Comparison of ENCODE assay signal across 10 cellular contexts in the genomic region with DNA sequence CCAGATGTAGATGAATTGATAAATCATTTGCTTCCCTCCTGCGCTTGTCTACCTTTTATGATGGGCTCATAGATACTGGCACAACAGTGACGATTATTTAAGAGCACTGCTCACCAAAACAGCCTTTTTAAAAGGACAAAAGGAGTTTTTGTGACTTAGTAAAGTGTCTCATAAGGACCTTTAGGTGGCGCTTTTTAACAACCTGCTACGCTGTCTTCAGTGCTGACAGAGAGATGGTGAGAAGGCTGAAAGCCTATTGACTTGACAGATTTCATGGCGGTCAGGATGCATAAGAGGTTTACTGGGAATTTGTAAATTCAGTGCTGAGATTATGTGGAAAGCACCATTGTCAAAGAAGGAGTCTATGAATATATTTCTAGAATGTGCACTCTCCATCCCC.
DNase-seq lines count a peak whose midpoint lies in the region; ATAC-seq, FAIRE-seq and TF ChIP-seq lines count a peak whose summit lies in the region.
"Had no signal": no experiment of that assay in that cellular context is flagged by ENCODE, and none has a peak within 500 bp of the region (broad histone marks: within the 10 kb centered on the region; RNA-seq: fewer than 3 reads in every experiment).

No MANE protein-coding gene starts in this region.

- FAIRE-seq in GM19239 (lab: Jason Lieb, UNC), result peak; percentile 11
- no peak for FAIRE-seq in K562 (lab: Jason Lieb, UNC)
- no peak for FAIRE-seq in pancreas (lab: Jason Lieb, UNC)

- BruUV-seq in K562 (replicated peaks; lab: Mats Ljungman, UMichigan), result no TSS peak

- H4K20me1 ChIP-seq in K562 (replicated peaks; ENCODE audit: control insufficient read depth, insufficient read depth, low read length), result no peaks in the 10 kb centered on the region

- H3K27ac ChIP-seq in K562 (ENCODE audit: extremely low read depth, low read depth, low read length) (no peak overlapping the region), pancreas (no peak overlapping the region)

- CTCF ChIA-PET in K562 (lab: Yijun Ruan, JAX; ENCODE audit: low intra/inter-chr PET ratio), result no interaction called here

- H3K9ac ChIP-seq in K562 (ENCODE audit: insufficient read depth in 1 of 2, low read depth in 2 of 2, low read length in 2 of 2), result no peak overlapping the region

- H3K4me2 ChIP-seq in K562 (ENCODE audit: insufficient read depth, low read length), result no peak overlapping the region

- H3K4me1 ChIP-seq in K562 (replicated peaks in 1 of 2; ENCODE audit: control insufficient read depth in 2 of 2, insufficient read depth in 2 of 2, low read length in 2 of 2), result no peaks in the 10 kb centered on the region
- H3K4me1 ChIP-seq in pancreas, result no peaks in the 10 kb centered on the region

- no peak for TF ChIP-seq POLR2A in K562 (conservative IDR thresholded peaks at IDR 0.05)

- no peak overlapping the region for H3K4me3 ChIP-seq in K562
- H3K4me3 ChIP-seq in pancreas, result no peak overlapping the region

- intact Hi-C loops in K562 (cut with micrococcal nuclease) (loop anchor here (10.0 kb wide), 1 partner anchor 175 kb away; no protein-coding TSS in a partner anchor), pancreas (cut with DNase I) (loop anchor here in 1 of 3 donors (10.0 kb wide), 1 partner anchor 165 kb away; no protein-coding TSS in a partner anchor)

- no peaks in the 10 kb centered on the region for H3K9me1 ChIP-seq in K562 (ENCODE audit: control insufficient read depth, insufficient read depth, low read length)

- H2AFZ ChIP-seq in K562 (ENCODE audit: low read depth, low read length), result no peak overlapping the region

- TF ChIP-seq CTCF in K562 (IDR thresholded peaks at IDR 0.05 in 2 of 3, conservative IDR thresholded peaks at IDR 0.05 in 1 of 3; ENCODE audit: insufficient read depth in 2 of 3, low read depth in 1 of 3, low read length in 3 of 3), result 0 out of 6 replicates have a peak, but pooled peaks of 1 of the 3 experiments have one; percentile 11
- TF ChIP-seq CTCF in pancreas (IDR thresholded peaks at IDR 0.05), result no peak

- no peak for DNase-seq in GM19239 (ENCODE audit: insufficient read length, low spot score)
- DNase-seq in NCI-H1105 treated with DMSO at 0.1 percent for 48 hours (lab: John Stamatoyannopoulos, UW), result peak; percentile 30
- DNase-seq in K562 (ENCODE audit: extremely low read depth in 1 of 4, low spot score in 3 of 4), result peak in 1 of 4 experiments; percentile 10
- DNase-seq in pancreas, result peak in 1 of 6 donors; percentile 10
- DNase-seq in NCI-H1048 (lab: John Stamatoyannopoulos, UW), result no peak
- no peak for DNase-seq in activated naive CD4-positive, alpha-beta T cell treated with Interleukin-2 at 50 U/mL for 16 hours
- no peak for DNase-seq in cortex of kidney (lab: John Stamatoyannopoulos, UW)
- DNase-seq: substantia nigra had no signal

- H3K27me3 ChIP-seq in K562 (ENCODE audit: control insufficient read depth in 2 of 2, insufficient read depth in 2 of 2, low read length in 2 of 2) (no peaks in the 10 kb centered on the region), pancreas (no peaks in the 10 kb centered on the region)

- H3K9me3 ChIP-seq in K562 (replicated peaks; ENCODE audit: control insufficient read depth, insufficient read depth, low read depth, low read length) (no peaks in the 10 kb centered on the region), pancreas (no peaks in the 10 kb centered on the region)

- no peaks in the 10 kb centered on the region for H3K36me3 ChIP-seq in K562 (ENCODE audit: control insufficient read depth, insufficient read depth, low read length)
- no peaks in the 10 kb centered on the region for H3K36me3 ChIP-seq in pancreas

- TF ChIP-seq EP300 in K562 (IDR thresholded peaks at IDR 0.05; ENCODE audit: low read length), result no peak

- POLR2A ChIA-PET in K562 (lab: Yijun Ruan, JAX), result no interaction called here

- ATAC-seq in K562 (no peak), pancreas (peak in 3 of 4 donors; percentile 40 to 75 (median 54)), HG03196 (IDR thresholded peaks at IDR 0.05; ENCODE audit: unreplicated experiment) (no peak)
- ATAC-seq: Panc1 had no signal

- WGBS in K562 (ENCODE audit: insufficient coverage, low coverage, missing lambda C conversion rate), result 2% methylated on average over 5 of the region's 5 CpGs
- WGBS in pancreas, 2 donors, result 21 to 40% methylated on average over 5 of the region's 5 CpGs

- in situ Hi-C loops in K562 (cut with MboI), result no loop called here

- peak; percentile 15 to 60; a peak in 2 of 4 replicates for TF ChIP-seq RAD21 in K562 (CRISPR knock-in tag; conservative IDR thresholded peaks at IDR 0.05 in 1 of 2, IDR thresholded peaks at IDR 0.05 in 1 of 2)

- no peaks in the 10 kb centered on the region for H3K79me2 ChIP-seq in K562 (ENCODE audit: control insufficient read depth, insufficient read depth, low read length)

TF ChIP-seq in K562, 482 proteins besides CTCF, POLR2A, EP300 and RAD21 (continues in another document):
- TF ChIP-seq POLR2G (IDR thresholded peaks at IDR 0.05; ENCODE audit: low read depth, low read length) (no peak), NELFE (IDR thresholded peaks at IDR 0.05; ENCODE audit: insufficient read depth, insufficient read length) (no peak), ZNF212 (CRISPR knock-in tag; IDR thresholded peaks at IDR 0.05) (no peak), DDX20 (tag; IDR thresholded peaks at IDR 0.05; ENCODE audit: low read depth) (no peak), ZNF175 (CRISPR knock-in tag; IDR thresholded peaks at IDR 0.05; ENCODE audit: low read depth) (no peak), SRSF9 (IDR thresholded peaks at IDR 0.05; ENCODE audit: borderline replicate concordance, low read depth, low read length) (no peak), TEAD4 (IDR thresholded peaks at IDR 0.05; ENCODE audit: low read length) (no peak), TEAD4 (CRISPR knock-in tag; IDR thresholded peaks at IDR 0.05; ENCODE audit: borderline replicate concordance) (no peak), ZFX (CRISPR knock-in tag; IDR thresholded peaks at IDR 0.05) (no peak), MAFK (IDR thresholded peaks at IDR 0.05; ENCODE audit: low read length) (no peak)
- TF ChIP-seq, protein P1, sequence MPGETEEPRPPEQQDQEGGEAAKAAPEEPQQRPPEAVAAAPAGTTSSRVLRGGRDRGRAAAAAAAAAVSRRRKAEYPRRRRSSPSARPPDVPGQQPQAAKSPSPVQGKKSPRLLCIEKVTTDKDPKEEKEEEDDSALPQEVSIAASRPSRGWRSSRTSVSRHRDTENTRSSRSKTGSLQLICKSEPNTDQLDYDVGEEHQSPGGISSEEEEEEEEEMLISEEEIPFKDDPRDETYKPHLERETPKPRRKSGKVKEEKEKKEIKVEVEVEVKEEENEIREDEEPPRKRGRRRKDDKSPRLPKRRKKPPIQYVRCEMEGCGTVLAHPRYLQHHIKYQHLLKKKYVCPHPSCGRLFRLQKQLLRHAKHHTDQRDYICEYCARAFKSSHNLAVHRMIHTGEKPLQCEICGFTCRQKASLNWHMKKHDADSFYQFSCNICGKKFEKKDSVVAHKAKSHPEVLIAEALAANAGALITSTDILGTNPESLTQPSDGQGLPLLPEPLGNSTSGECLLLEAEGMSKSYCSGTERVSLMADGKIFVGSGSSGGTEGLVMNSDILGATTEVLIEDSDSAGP (CRISPR knock-in tag; IDR thresholded peaks at IDR 0.05), result no peak
- TF ChIP-seq, protein P2, sequence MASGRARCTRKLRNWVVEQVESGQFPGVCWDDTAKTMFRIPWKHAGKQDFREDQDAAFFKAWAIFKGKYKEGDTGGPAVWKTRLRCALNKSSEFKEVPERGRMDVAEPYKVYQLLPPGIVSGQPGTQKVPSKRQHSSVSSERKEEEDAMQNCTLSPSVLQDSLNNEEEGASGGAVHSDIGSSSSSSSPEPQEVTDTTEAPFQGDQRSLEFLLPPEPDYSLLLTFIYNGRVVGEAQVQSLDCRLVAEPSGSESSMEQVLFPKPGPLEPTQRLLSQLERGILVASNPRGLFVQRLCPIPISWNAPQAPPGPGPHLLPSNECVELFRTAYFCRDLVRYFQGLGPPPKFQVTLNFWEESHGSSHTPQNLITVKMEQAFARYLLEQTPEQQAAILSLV (tag; IDR thresholded peaks at IDR 0.05), result no peak
- TF ChIP-seq, protein P3, sequence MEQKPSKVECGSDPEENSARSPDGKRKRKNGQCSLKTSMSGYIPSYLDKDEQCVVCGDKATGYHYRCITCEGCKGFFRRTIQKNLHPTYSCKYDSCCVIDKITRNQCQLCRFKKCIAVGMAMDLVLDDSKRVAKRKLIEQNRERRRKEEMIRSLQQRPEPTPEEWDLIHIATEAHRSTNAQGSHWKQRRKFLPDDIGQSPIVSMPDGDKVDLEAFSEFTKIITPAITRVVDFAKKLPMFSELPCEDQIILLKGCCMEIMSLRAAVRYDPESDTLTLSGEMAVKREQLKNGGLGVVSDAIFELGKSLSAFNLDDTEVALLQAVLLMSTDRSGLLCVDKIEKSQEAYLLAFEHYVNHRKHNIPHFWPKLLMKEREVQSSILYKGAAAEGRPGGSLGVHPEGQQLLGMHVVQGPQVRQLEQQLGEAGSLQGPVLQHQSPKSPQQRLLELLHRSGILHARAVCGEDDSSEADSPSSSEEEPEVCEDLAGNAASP (IDR thresholded peaks at IDR 0.05), result no peak
- TF ChIP-seq, protein P4, sequence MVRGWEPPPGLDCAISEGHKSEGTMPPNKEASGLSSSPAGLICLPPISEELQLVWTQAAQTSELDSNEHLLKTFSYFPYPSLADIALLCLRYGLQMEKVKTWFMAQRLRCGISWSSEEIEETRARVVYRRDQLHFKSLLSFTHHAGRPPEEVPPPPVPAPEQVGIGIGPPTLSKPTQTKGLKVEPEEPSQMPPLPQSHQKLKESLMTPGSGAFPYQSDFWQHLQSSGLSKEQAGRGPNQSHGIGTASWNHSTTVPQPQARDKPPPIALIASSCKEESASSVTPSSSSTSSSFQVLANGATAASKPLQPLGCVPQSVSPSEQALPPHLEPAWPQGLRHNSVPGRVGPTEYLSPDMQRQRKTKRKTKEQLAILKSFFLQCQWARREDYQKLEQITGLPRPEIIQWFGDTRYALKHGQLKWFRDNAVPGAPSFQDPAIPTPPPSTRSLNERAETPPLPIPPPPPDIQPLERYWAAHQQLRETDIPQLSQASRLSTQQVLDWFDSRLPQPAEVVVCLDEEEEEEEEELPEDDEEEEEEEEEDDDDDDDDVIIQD (CRISPR knock-in tag; IDR thresholded peaks at IDR 0.05), result no peak
- TF ChIP-seq, protein P5, sequence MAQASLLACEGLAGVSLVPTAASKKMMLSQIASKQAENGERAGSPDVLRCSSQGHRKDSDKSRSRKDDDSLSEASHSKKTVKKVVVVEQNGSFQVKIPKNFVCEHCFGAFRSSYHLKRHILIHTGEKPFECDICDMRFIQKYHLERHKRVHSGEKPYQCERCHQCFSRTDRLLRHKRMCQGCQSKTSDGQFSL (CRISPR knock-in tag; IDR thresholded peaks at IDR 0.05), result no peak
- TF ChIP-seq, protein P5 (tag; IDR thresholded peaks at IDR 0.05), result no peak

Comparison
In these comparisons a context has a peak if more than half of its experiments do, and no peak if none do; other contexts are left out.
1. ATAC-seq: peak in pancreas (3 of 4); none in K562 (single experiment) and HG03196 (single experiment).